In the genomic region with DNA sequence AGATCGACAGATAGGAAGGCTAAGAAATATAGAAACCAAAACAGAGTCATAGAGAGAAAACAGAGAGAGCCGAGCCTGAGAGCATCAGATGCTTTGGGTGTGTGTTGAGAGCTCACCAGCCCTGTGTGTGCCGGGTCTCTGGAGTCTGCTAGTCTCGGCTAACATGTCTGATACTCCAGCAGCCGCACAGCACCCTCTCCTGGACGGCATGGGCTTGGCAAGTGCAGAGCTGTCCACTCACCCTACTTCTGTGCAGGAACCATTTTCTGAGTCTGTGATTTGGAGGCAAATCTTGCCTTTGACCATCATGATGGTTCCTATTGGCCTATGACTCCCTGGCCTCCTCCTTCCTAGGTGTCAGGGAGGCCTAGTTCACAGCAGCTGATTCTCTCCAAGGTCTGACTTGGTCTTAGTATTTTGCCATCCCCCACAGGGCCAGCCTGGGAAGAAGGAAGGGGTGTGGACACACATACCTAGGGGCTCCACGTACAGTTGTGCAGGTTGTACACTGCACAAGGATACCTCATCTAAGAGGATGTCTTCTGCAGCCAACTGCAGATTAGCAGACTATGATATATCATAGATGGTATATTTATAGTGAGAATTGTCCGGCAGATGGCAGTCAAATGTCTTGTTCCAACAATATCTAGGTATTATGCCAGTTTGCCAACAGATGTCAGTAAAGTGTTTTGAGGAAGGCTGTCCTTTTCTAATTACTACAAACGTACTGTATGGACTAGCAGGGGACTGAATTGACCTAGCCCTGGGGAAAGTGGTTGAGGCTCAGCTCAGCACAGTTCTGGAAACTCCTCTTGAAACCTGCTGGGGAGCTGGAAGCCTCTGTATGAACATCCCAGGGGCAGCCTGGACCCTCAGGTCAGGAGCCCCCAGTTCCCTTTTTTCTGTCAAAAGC, we compare ENCODE assay signal across 1 cellular context.
TF ChIP-seq lines count a peak whose summit lies in the region.

No MANE protein-coding gene starts in this region.

TF ChIP-seq in K562, 482 proteins besides CTCF, POLR2A, EP300 and RAD21 (continued from another document):
- TF ChIP-seq, protein P1, sequence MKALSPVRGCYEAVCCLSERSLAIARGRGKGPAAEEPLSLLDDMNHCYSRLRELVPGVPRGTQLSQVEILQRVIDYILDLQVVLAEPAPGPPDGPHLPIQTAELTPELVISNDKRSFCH (CRISPR knock-in tag; IDR thresholded peaks at IDR 0.05) = no peak
- TF ChIP-seq, protein P1 (tag; IDR thresholded peaks at IDR 0.05) = peak; percentile 88; the same call in 1 of the 2 replicates
- peak; percentile 70; the same call in 1 of the 2 replicates for TF ChIP-seq ZNF263 (CRISPR knock-in tag; IDR thresholded peaks at IDR 0.05; ENCODE audit: borderline replicate concordance)
- TF ChIP-seq MIER1 (IDR thresholded peaks at IDR 0.05; ENCODE audit: low read depth) = no peak
- peak; percentile 92 for TF ChIP-seq ARID2 (IDR thresholded peaks at IDR 0.05)
- TF ChIP-seq L3MBTL2 (IDR thresholded peaks at IDR 0.05) = no peak
- TF ChIP-seq, protein P2, sequence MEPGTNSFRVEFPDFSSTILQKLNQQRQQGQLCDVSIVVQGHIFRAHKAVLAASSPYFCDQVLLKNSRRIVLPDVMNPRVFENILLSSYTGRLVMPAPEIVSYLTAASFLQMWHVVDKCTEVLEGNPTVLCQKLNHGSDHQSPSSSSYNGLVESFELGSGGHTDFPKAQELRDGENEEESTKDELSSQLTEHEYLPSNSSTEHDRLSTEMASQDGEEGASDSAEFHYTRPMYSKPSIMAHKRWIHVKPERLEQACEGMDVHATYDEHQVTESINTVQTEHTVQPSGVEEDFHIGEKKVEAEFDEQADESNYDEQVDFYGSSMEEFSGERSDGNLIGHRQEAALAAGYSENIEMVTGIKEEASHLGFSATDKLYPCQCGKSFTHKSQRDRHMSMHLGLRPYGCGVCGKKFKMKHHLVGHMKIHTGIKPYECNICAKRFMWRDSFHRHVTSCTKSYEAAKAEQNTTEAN (CRISPR knock-in tag; IDR thresholded peaks at IDR 0.05) = peak; percentile 78; the same call in 1 of the 2 replicates
- TF ChIP-seq, protein P3, sequence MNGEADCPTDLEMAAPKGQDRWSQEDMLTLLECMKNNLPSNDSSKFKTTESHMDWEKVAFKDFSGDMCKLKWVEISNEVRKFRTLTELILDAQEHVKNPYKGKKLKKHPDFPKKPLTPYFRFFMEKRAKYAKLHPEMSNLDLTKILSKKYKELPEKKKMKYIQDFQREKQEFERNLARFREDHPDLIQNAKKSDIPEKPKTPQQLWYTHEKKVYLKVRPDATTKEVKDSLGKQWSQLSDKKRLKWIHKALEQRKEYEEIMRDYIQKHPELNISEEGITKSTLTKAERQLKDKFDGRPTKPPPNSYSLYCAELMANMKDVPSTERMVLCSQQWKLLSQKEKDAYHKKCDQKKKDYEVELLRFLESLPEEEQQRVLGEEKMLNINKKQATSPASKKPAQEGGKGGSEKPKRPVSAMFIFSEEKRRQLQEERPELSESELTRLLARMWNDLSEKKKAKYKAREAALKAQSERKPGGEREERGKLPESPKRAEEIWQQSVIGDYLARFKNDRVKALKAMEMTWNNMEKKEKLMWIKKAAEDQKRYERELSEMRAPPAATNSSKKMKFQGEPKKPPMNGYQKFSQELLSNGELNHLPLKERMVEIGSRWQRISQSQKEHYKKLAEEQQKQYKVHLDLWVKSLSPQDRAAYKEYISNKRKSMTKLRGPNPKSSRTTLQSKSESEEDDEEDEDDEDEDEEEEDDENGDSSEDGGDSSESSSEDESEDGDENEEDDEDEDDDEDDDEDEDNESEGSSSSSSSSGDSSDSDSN (IDR thresholded peaks at IDR 0.05; ENCODE audit: borderline replicate concordance in 1 of 2, low read depth in 2 of 2, low read length in 2 of 2) = 0 out of 4 replicates have a peak, but pooled peaks of 1 of the 2 experiments have one; percentile 32
